8 cellular contexts compared by ENCODE assay signal in the genomic region with DNA sequence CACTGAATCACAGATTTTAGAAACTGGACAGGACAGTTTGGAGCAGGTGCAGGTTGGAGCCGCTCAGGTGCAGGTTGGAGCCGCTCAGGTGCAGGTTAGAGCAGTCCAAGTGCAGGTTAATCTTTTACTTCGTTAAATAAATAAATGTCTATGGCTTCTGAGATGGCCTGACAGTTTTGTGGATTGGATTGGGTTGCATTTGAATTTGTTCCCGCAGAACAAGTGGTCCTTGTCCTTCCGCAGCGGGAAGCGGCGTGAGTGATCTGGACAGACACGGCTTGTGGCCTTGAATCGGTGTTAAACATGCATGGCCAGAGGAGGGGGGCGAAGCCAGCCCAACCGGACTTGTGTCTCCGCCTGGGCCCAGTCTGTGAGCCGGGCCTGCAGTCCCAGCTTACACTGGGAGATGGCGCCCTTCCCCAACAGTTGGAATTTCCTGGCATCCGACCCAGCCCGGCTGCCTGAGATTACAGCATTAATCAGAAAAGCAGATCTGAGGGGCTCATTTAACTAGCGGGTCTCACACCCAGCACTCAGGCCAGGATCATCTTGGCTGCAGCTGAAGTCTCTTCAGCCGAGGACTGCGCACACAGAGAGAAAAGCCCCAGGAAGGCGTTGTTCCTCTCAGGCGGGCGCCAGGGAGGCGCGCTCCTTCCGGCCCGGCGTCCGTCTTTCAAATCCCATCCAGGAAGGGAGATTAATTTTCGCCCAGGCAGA. TPM values are rescaled to one million over a fixed set of nuclear protein-coding genes. Genes with fewer than 3 reads are reported as not detected.
A peak's percentile ranks its signal among the peaks of the same experiment; 100 is the strongest.
DNase-seq lines count a peak whose midpoint lies in the region; ATAC-seq and TF ChIP-seq lines count a peak whose summit lies in the region.

No MANE protein-coding gene starts in this region.

- H3K79me2 ChIP-seq in SK-N-SH (ENCODE audit: insufficient read depth), result no peaks in the 10 kb centered on the region

- TF ChIP-seq RAD21 in SK-N-SH (IDR thresholded peaks at IDR 0.05; ENCODE audit: low read length), result peak; percentile 98

- in situ Hi-C loops in KBM-7 (cut with MboI; ENCODE audit: low pct_unique_long_range_greater_than_20kb, low sequenced_read_pairs), result no loop called here

- H3K27ac ChIP-seq in SK-N-SH (ENCODE audit: low read depth in 2 of 2, low read length in 1 of 2) (no peak overlapping the region), lower lobe of right lung (peak overlapping the region; percentile 56)

- H3K4me1 ChIP-seq in SK-N-SH (ENCODE audit: control insufficient read depth in 1 of 2, insufficient read depth in 2 of 2, low read depth in 1 of 2, low read length in 1 of 2), result peaks cover 0 to 10% of the 10 kb centered on the region in 2 experiments; a peak in 1 of 4 replicates
- peaks cover 29% of the 10 kb centered on the region for H3K4me1 ChIP-seq in lower lobe of right lung

- H3K36me3 ChIP-seq in SK-N-SH (replicated peaks in 1 of 2; ENCODE audit: control insufficient read depth in 1 of 2, insufficient read depth in 2 of 2, low read length in 1 of 2) (no peaks in the 10 kb centered on the region), lower lobe of right lung (no peaks in the 10 kb centered on the region)

- POLR2A ChIA-PET in SK-N-SH (lab: Yijun Ruan, JAX), result no interaction called here

- 0 out of 2 replicates have a peak, but pooled peaks cover 10% of the 10 kb centered on the region for H4K20me1 ChIP-seq in SK-N-SH (ENCODE audit: insufficient read depth)

- ATAC-seq in lower lobe of right lung (peak; percentile 86 to 91), GM19324 (IDR thresholded peaks at IDR 0.05; ENCODE audit: low FRiP score, unreplicated experiment) (no peak)

- peak; percentile 86 for DNase-seq in Daoy (ENCODE audit: low read depth)
- DNase-seq in KBM-7, result peak; percentile 77
- DNase-seq in SK-N-SH, result peak; percentile 92
- peak; percentile 92 for DNase-seq in ecto neural progenitor cell (ENCODE audit: low spot score)
- DNase-seq in lower lobe of right lung, result peak; percentile 90
- DNase-seq in stimulated activated CD8-positive, alpha-beta memory T cell treated with anti-CD3 and anti-CD28 coated beads, Interleukin-4, amount 100 ng/mL, for 48 hours, result peak; percentile 80
- DNase-seq in activated effector memory CD4-positive, alpha-beta T cell treated with Interleukin-2 at 50 U/mL for 16 hours, result no peak

- no peaks in the 10 kb centered on the region for H3K9me3 ChIP-seq in SK-N-SH
- H3K9me3 ChIP-seq in lower lobe of right lung, result no peaks in the 10 kb centered on the region

- intact Hi-C loops in lower lobe of right lung (cut with DNase I), result no loop called here

- H3K9me2 ChIP-seq in SK-N-SH, result no peaks in the 10 kb centered on the region

- CTCF ChIA-PET in SK-N-SH (lab: Yijun Ruan, JAX), result interaction anchor here (0.6 to 9.9 kb wide), 71 partner anchors 8 to 637 kb away, joined by 3 to 290 read pairs (median 5); no protein-coding TSS in a partner anchor

- peak overlapping the region; percentile 17 to 48; a peak in 3 of 4 replicates for H3K4me3 ChIP-seq in SK-N-SH (ENCODE audit: low read depth in 2 of 2, low read length in 1 of 2)
- peak overlapping the region; percentile 34 for H3K4me3 ChIP-seq in lower lobe of right lung

- no peak overlapping the region for H2AFZ ChIP-seq in SK-N-SH (ENCODE audit: low read depth)

- TF ChIP-seq CTCF in SK-N-SH (IDR thresholded peaks at IDR 0.05) (peak; percentile 91), lower lobe of right lung (IDR thresholded peaks at IDR 0.05) (peak; percentile 90)

- H3K9ac ChIP-seq in SK-N-SH, result no peak overlapping the region

- H3K4me2 ChIP-seq in SK-N-SH, result peak overlapping the region; percentile 63

- H3K27me3 ChIP-seq in SK-N-SH (ENCODE audit: insufficient read depth), result no peaks in the 10 kb centered on the region
- peaks cover 44% of the 10 kb centered on the region for H3K27me3 ChIP-seq in lower lobe of right lung (ENCODE audit: low read depth)

- TF ChIP-seq EP300 in SK-N-SH (IDR thresholded peaks at IDR 0.05; ENCODE audit: borderline replicate concordance in 1 of 2, low read depth in 1 of 2, low read length in 1 of 2), result no peak

- peaks cover 4% of the 10 kb centered on the region for H3F3A ChIP-seq in SK-N-SH (replicated peaks; ENCODE audit: insufficient read depth)

- 18% methylated on average over 28 of the region's 30 CpGs for WGBS in SK-N-SH (ENCODE audit: low lambda C conversion rate)

TF ChIP-seq in SK-N-SH, 30 proteins besides CTCF, POLR2A, EP300 and RAD21:
- TF ChIP-seq FOXM1 (IDR thresholded peaks at IDR 0.05; ENCODE audit: low read depth) (no peak), RCOR1 (IDR thresholded peaks at IDR 0.05; ENCODE audit: low read length) (peak; percentile 48; the same call in 1 of the 2 replicates), GABPA (IDR thresholded peaks at IDR 0.05; ENCODE audit: low read depth) (no peak), TEAD4 (IDR thresholded peaks at IDR 0.05; ENCODE audit: borderline replicate concordance, insufficient read depth) (no peak), ELF1 (IDR thresholded peaks at IDR 0.05) (no peak), SMC3 (IDR thresholded peaks at IDR 0.05; ENCODE audit: low read depth, low read length) (peak; percentile 92), TAF1 (IDR thresholded peaks at IDR 0.05; ENCODE audit: borderline replicate concordance, low read depth, low read length) (no peak), RFX5 (IDR thresholded peaks at IDR 0.05; ENCODE audit: low read length) (no peak), TCF12 (IDR thresholded peaks at IDR 0.05) (no peak), POLR2AphosphoS5 (IDR thresholded peaks at IDR 0.05; ENCODE audit: low read depth, low read length) (no peak), SIN3A (IDR thresholded peaks at IDR 0.05; ENCODE audit: borderline replicate concordance, low read depth, low read length) (no peak), MEF2A (IDR thresholded peaks at IDR 0.05; ENCODE audit: borderline replicate concordance, low read depth) (no peak), RXRA (IDR thresholded peaks at IDR 0.05; ENCODE audit: borderline replicate concordance, low read depth) (no peak), CHD2 (IDR thresholded peaks at IDR 0.05; ENCODE audit: low read length, partially characterized antibody) (peak; percentile 23), GATA2 (CRISPR knock-in tag; IDR thresholded peaks at IDR 0.05) (peak; percentile 87), NFIC (IDR thresholded peaks at IDR 0.05; ENCODE audit: borderline replicate concordance) (0 out of 2 replicates have a peak, but pooled peaks have one; percentile 20), MXI1 (IDR thresholded peaks at IDR 0.05; ENCODE audit: low read depth, low read length) (peak; percentile 15; the same call in 1 of the 2 replicates)
- TF ChIP-seq, protein P1, sequence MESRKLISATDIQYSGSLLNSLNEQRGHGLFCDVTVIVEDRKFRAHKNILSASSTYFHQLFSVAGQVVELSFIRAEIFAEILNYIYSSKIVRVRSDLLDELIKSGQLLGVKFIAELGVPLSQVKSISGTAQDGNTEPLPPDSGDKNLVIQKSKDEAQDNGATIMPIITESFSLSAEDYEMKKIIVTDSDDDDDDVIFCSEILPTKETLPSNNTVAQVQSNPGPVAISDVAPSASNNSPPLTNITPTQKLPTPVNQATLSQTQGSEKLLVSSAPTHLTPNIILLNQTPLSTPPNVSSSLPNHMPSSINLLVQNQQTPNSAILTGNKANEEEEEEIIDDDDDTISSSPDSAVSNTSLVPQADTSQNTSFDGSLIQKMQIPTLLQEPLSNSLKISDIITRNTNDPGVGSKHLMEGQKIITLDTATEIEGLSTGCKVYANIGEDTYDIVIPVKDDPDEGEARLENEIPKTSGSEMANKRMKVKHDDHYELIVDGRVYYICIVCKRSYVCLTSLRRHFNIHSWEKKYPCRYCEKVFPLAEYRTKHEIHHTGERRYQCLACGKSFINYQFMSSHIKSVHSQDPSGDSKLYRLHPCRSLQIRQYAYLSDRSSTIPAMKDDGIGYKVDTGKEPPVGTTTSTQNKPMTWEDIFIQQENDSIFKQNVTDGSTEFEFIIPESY (IDR thresholded peaks at IDR 0.05; ENCODE audit: borderline replicate concordance, low read depth), result no peak
- TF ChIP-seq, protein P2, sequence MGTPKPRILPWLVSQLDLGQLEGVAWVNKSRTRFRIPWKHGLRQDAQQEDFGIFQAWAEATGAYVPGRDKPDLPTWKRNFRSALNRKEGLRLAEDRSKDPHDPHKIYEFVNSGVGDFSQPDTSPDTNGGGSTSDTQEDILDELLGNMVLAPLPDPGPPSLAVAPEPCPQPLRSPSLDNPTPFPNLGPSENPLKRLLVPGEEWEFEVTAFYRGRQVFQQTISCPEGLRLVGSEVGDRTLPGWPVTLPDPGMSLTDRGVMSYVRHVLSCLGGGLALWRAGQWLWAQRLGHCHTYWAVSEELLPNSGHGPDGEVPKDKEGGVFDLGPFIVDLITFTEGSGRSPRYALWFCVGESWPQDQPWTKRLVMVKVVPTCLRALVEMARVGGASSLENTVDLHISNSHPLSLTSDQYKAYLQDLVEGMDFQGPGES (IDR thresholded peaks at IDR 0.05; ENCODE audit: low read depth, low read length), result no peak
- TF ChIP-seq, protein P3, sequence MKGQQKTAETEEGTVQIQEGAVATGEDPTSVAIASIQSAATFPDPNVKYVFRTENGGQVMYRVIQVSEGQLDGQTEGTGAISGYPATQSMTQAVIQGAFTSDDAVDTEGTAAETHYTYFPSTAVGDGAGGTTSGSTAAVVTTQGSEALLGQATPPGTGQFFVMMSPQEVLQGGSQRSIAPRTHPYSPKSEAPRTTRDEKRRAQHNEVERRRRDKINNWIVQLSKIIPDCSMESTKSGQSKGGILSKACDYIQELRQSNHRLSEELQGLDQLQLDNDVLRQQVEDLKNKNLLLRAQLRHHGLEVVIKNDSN (IDR thresholded peaks at IDR 0.05; ENCODE audit: borderline replicate concordance, low read depth), result no peak
- TF ChIP-seq, protein P4, sequence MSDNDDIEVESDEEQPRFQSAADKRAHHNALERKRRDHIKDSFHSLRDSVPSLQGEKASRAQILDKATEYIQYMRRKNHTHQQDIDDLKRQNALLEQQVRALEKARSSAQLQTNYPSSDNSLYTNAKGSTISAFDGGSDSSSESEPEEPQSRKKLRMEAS (IDR thresholded peaks at IDR 0.05; ENCODE audit: low read depth), result no peak
- TF ChIP-seq, protein P5, sequence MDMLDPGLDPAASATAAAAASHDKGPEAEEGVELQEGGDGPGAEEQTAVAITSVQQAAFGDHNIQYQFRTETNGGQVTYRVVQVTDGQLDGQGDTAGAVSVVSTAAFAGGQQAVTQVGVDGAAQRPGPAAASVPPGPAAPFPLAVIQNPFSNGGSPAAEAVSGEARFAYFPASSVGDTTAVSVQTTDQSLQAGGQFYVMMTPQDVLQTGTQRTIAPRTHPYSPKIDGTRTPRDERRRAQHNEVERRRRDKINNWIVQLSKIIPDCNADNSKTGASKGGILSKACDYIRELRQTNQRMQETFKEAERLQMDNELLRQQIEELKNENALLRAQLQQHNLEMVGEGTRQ (IDR thresholded peaks at IDR 0.05; ENCODE audit: borderline replicate concordance, low read depth, low read length), result no peak

RNA-seq across cellular contexts. Expression of a gene that starts 1.5 kb away (rescaled TPM):
- 23.7 and 35.5 TPM in 2 replicates for total RNA-seq in Daoy (2014; rRNA removed; shearing (Covaris generic))
- 13.3 and 15.9 TPM in 2 replicates for polyA plus RNA-seq in SK-N-SH (2012; rRNA removed)
- 16.6 and 17.2 TPM in 2 replicates for polyA plus RNA-seq in SK-N-SH (2012; cell fraction: cytosol; rRNA removed)
- polyA plus RNA-seq in SK-N-SH (2012; cell fraction: nucleus; rRNA removed), result 6.9 and 7.5 TPM in 2 replicates
- total RNA-seq in lower lobe of right lung, result 24.1 TPM
